8 cellular contexts compared by ENCODE assay signal in genomic region chr16:50246299-50247122, GRCh38. TPM values are rescaled to one million over a fixed set of nuclear protein-coding genes. Genes with fewer than 3 reads are reported as not detected.
DNase-seq lines count a peak whose midpoint lies in the region; ATAC-seq and TF ChIP-seq lines count a peak whose summit lies in the region.

No MANE protein-coding gene starts in this region.

- H3K4me3 Mint-ChIP-seq in activated B cell treated with CpG ODN at 0.5 μM for 24 hours: peak overlapping the region; percentile 83

- H3K36me3 ChIP-seq in heart left ventricle: no peaks in the 10 kb centered on the region
- no peaks in the 10 kb centered on the region for H3K36me3 ChIP-seq in rectal smooth muscle tissue (ENCODE audit: control insufficient read depth, insufficient read depth, low read length)

- intact Hi-C loops in activated B cell treated with CpG ODN at 0.5 μM for 24 hours (cut with micrococcal nuclease) (loop anchor here (1.0 to 2.0 kb wide), 5 partner anchors 20 to 123 kb away; partner anchors contain the start of gene ADCY7), heart left ventricle (cut with DNase I) (loop anchor here in 4 of 10 donors (5.0 to 10.0 kb wide), 3 partner anchors 108 to 418 kb away; partner anchors contain the start of gene BRD7 (in 1 of the 4))

- DNase-seq in NCI-H1417 (lab: John Stamatoyannopoulos, UW) (peak in 2 of 3 experiments; percentile 11 to 17), NCI-H1417 treated with DMSO at 0.1 percent for 48 hours (lab: John Stamatoyannopoulos, UW) (no peak), activated B cell treated with CpG ODN at 0.5 μM for 24 hours (peak; percentile 38), heart left ventricle (peak in 2 of 5 donors; percentile 50 to 75), NCI-H526 (lab: John Stamatoyannopoulos, UW) (no peak), left lobe of liver (ENCODE audit: low spot score) (no peak)

- H3K9me3 ChIP-seq in heart left ventricle: no peaks in the 10 kb centered on the region

- H3K27ac Mint-ChIP-seq in activated B cell treated with CpG ODN at 0.5 μM for 24 hours: no peak overlapping the region

- H3K27me3 ChIP-seq in heart left ventricle (peaks cover 0 to 21% (median 0%) of the 10 kb centered on the region in 9 donors), rectal smooth muscle tissue (ENCODE audit: control insufficient read depth, insufficient read depth, low read length) (no peaks in the 10 kb centered on the region)

- TF ChIP-seq POLR2A in heart left ventricle (IDR thresholded peaks at IDR 0.05): no peak

- peaks cover 5% of the 10 kb centered on the region for H3K4me1 Mint-ChIP-seq in activated B cell treated with CpG ODN at 0.5 μM for 24 hours

- ATAC-seq in HG03108 (IDR thresholded peaks at IDR 0.05; ENCODE audit: unreplicated experiment) (peak; percentile 26), activated B cell treated with CpG ODN at 0.5 μM for 24 hours (ENCODE audit: low read depth) (peak; percentile 54), heart left ventricle (peak in 2 of 4 donors; percentile 3 to 26), left lobe of liver (no peak)

- POLR2A ChIA-PET in activated B cell treated with CpG ODN at 0.5 μM for 24 hours (lab: Charles Lee): interaction anchor here (1.1 to 2.7 kb wide), 7 partner anchors 26 to 180 kb away, joined by 3 to 18 read pairs (median 4); partner anchors contain the start of gene HEATR3

- H3K4me3 ChIP-seq in heart left ventricle: peak overlapping the region; percentile 32 to 78 (median 58)
- peak overlapping the region; percentile 68 for H3K4me3 ChIP-seq in rectal smooth muscle tissue (ENCODE audit: low read length)

- TF ChIP-seq CTCF in activated B cell treated with CpG ODN at 0.5 μM for 24 hours (IDR thresholded peaks at IDR 0.05): no peak
- no peak for TF ChIP-seq CTCF in heart left ventricle (IDR thresholded peaks at IDR 0.05)

- H3K27me3 Mint-ChIP-seq in activated B cell treated with CpG ODN at 0.5 μM for 24 hours: peaks cover 3% of the 10 kb centered on the region

- peaks cover 0 to 27% (median 7%) of the 10 kb centered on the region in 12 donors for H3K4me1 ChIP-seq in heart left ventricle
- H3K4me1 ChIP-seq in rectal smooth muscle tissue (ENCODE audit: control insufficient read depth, insufficient read depth, low read length): peaks cover 10% of the 10 kb centered on the region

- H3K9ac ChIP-seq in rectal smooth muscle tissue (ENCODE audit: low read length): no peak overlapping the region

- no peaks in the 10 kb centered on the region for H3K36me3 Mint-ChIP-seq in activated B cell treated with CpG ODN at 0.5 μM for 24 hours (ENCODE audit: low read depth)

- peak overlapping the region in 5 of 12 donors; percentile 13 to 37 (median 26) for H3K27ac ChIP-seq in heart left ventricle
- H3K27ac ChIP-seq in rectal smooth muscle tissue (ENCODE audit: low read depth, low read length): no peak overlapping the region

- CTCF ChIA-PET in activated B cell treated with CpG ODN at 0.5 μM for 24 hours (lab: Charles Lee): interaction anchor here (0.6 to 3.8 kb wide), 7 partner anchors 28 to 109 kb away, joined by 3 to 28 read pairs (median 5); no protein-coding TSS in a partner anchor

- no peaks in the 10 kb centered on the region for H3K9me3 Mint-ChIP-seq in activated B cell treated with CpG ODN at 0.5 μM for 24 hours

- 13 to 39% (median 21%) methylated on average over 10 to 46 of the region's 46 CpGs for WGBS in heart left ventricle, 4 donors

RNA-seq across cellular contexts. Expression of gene ADCY7, which starts 19.8 kb away (rescaled TPM):
- total RNA-seq in activated B cell treated with CpG ODN at 0.5 μM for 24 hours (109 and 128 TPM in 2 replicates), heart left ventricle (10 to 100 TPM in 3 of 9 donors, 1 to 10 TPM in 6; 3.2 to 46.7 (median 9.0) TPM), left lobe of liver (4.9 TPM)
- 1 to 10 TPM; 3.8 to 5.3 TPM for polyA plus RNA-seq in heart left ventricle

Comparison
In these comparisons a context has a peak if more than half of its experiments do, and no peak if none do; other contexts are left out.
1. DNase-seq: peak in NCI-H1417 (2 of 3) and activated B cell treated with CpG ODN at 0.5 μM for 24 hours (single experiment); none in NCI-H1417 treated with DMSO at 0.1 percent for 48 hours (single experiment), NCI-H526 (0 of 2) and left lobe of liver (single experiment).